ENCODE assay signal across 1 cellular context in the genomic region with DNA sequence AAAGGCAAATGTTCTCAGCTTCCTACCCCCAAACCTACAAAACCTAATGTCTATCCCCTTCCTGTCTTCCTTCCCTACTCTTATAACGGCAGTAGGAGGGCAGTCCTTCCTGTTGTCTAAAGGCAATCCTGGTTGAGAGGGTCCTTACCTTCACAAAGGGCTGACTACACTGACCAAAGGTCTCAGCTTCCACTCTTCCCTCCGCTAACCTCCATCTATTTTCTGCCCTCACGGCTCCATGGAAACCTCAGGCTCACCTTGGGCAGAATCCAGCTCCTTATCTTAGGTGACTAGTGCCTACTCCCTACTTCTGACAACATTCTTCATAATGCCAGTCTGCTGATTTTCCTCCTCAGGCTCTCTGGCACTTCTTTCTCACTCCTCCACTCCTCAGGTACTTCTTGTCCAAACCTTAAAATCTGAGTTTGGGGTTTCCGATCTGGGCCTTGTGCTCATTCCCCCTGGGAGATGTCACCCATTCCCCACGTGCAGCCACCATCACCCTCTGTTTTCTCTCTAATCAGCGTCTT.
TF ChIP-seq lines count a peak whose summit lies in the region.

No MANE protein-coding gene starts in this region.

TF ChIP-seq in K562, 482 proteins besides CTCF, POLR2A, EP300 and RAD21 (continued from another document and continues in another):
- TF ChIP-seq, protein P1, sequence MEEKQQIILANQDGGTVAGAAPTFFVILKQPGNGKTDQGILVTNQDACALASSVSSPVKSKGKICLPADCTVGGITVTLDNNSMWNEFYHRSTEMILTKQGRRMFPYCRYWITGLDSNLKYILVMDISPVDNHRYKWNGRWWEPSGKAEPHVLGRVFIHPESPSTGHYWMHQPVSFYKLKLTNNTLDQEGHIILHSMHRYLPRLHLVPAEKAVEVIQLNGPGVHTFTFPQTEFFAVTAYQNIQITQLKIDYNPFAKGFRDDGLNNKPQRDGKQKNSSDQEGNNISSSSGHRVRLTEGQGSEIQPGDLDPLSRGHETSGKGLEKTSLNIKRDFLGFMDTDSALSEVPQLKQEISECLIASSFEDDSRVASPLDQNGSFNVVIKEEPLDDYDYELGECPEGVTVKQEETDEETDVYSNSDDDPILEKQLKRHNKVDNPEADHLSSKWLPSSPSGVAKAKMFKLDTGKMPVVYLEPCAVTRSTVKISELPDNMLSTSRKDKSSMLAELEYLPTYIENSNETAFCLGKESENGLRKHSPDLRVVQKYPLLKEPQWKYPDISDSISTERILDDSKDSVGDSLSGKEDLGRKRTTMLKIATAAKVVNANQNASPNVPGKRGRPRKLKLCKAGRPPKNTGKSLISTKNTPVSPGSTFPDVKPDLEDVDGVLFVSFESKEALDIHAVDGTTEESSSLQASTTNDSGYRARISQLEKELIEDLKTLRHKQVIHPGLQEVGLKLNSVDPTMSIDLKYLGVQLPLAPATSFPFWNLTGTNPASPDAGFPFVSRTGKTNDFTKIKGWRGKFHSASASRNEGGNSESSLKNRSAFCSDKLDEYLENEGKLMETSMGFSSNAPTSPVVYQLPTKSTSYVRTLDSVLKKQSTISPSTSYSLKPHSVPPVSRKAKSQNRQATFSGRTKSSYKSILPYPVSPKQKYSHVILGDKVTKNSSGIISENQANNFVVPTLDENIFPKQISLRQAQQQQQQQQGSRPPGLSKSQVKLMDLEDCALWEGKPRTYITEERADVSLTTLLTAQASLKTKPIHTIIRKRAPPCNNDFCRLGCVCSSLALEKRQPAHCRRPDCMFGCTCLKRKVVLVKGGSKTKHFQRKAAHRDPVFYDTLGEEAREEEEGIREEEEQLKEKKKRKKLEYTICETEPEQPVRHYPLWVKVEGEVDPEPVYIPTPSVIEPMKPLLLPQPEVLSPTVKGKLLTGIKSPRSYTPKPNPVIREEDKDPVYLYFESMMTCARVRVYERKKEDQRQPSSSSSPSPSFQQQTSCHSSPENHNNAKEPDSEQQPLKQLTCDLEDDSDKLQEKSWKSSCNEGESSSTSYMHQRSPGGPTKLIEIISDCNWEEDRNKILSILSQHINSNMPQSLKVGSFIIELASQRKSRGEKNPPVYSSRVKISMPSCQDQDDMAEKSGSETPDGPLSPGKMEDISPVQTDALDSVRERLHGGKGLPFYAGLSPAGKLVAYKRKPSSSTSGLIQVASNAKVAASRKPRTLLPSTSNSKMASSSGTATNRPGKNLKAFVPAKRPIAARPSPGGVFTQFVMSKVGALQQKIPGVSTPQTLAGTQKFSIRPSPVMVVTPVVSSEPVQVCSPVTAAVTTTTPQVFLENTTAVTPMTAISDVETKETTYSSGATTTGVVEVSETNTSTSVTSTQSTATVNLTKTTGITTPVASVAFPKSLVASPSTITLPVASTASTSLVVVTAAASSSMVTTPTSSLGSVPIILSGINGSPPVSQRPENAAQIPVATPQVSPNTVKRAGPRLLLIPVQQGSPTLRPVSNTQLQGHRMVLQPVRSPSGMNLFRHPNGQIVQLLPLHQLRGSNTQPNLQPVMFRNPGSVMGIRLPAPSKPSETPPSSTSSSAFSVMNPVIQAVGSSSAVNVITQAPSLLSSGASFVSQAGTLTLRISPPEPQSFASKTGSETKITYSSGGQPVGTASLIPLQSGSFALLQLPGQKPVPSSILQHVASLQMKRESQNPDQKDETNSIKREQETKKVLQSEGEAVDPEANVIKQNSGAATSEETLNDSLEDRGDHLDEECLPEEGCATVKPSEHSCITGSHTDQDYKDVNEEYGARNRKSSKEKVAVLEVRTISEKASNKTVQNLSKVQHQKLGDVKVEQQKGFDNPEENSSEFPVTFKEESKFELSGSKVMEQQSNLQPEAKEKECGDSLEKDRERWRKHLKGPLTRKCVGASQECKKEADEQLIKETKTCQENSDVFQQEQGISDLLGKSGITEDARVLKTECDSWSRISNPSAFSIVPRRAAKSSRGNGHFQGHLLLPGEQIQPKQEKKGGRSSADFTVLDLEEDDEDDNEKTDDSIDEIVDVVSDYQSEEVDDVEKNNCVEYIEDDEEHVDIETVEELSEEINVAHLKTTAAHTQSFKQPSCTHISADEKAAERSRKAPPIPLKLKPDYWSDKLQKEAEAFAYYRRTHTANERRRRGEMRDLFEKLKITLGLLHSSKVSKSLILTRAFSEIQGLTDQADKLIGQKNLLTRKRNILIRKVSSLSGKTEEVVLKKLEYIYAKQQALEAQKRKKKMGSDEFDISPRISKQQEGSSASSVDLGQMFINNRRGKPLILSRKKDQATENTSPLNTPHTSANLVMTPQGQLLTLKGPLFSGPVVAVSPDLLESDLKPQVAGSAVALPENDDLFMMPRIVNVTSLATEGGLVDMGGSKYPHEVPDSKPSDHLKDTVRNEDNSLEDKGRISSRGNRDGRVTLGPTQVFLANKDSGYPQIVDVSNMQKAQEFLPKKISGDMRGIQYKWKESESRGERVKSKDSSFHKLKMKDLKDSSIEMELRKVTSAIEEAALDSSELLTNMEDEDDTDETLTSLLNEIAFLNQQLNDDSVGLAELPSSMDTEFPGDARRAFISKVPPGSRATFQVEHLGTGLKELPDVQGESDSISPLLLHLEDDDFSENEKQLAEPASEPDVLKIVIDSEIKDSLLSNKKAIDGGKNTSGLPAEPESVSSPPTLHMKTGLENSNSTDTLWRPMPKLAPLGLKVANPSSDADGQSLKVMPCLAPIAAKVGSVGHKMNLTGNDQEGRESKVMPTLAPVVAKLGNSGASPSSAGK (IDR thresholded peaks at IDR 0.05), result peak; percentile 55; the same call in 1 of the 2 replicates
- TF ChIP-seq HIVEP1 (CRISPR knock-in tag; IDR thresholded peaks at IDR 0.05), result no peak
- peak; percentile 53; the same call in 1 of the 2 replicates for TF ChIP-seq DPF2 (IDR thresholded peaks at IDR 0.05)
- TF ChIP-seq PYGO2 (tag; IDR thresholded peaks at IDR 0.05), result no peak
- TF ChIP-seq ARID1B (IDR thresholded peaks at IDR 0.05), result no peak; the same call in 1 of the 2 replicates
- TF ChIP-seq PML (IDR thresholded peaks at IDR 0.05; ENCODE audit: low read length), result no peak
- no peak for TF ChIP-seq GATA2 (CRISPR knock-in tag; IDR thresholded peaks at IDR 0.05)
- TF ChIP-seq, protein P2, sequence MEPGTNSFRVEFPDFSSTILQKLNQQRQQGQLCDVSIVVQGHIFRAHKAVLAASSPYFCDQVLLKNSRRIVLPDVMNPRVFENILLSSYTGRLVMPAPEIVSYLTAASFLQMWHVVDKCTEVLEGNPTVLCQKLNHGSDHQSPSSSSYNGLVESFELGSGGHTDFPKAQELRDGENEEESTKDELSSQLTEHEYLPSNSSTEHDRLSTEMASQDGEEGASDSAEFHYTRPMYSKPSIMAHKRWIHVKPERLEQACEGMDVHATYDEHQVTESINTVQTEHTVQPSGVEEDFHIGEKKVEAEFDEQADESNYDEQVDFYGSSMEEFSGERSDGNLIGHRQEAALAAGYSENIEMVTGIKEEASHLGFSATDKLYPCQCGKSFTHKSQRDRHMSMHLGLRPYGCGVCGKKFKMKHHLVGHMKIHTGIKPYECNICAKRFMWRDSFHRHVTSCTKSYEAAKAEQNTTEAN (CRISPR knock-in tag; IDR thresholded peaks at IDR 0.05), result no peak
- no peak for TF ChIP-seq STAT5B (CRISPR knock-in tag; IDR thresholded peaks at IDR 0.05)
- TF ChIP-seq KLF16 (IDR thresholded peaks at IDR 0.05), result no peak
- TF ChIP-seq TRIM24 (IDR thresholded peaks at IDR 0.05), result no peak
- TF ChIP-seq SNIP1 (IDR thresholded peaks at IDR 0.05; ENCODE audit: low read depth), result no peak
- TF ChIP-seq ZEB2 (IDR thresholded peaks at IDR 0.05), result no peak
- TF ChIP-seq NFRKB (IDR thresholded peaks at IDR 0.05; ENCODE audit: low read depth), result peak; percentile 76; the same call in 1 of the 2 replicates
- no peak for TF ChIP-seq HLTF (IDR thresholded peaks at IDR 0.05)
- peak; percentile 33; the same call in 1 of the 2 replicates for TF ChIP-seq C11orf30 (IDR thresholded peaks at IDR 0.05; ENCODE audit: low read depth)
- TF ChIP-seq FOXJ3 (CRISPR knock-in tag; IDR thresholded peaks at IDR 0.05), result no peak
- TF ChIP-seq TBP (optimal IDR thresholded peaks at IDR 0.05; ENCODE audit: low read depth, low read length), result no peak
- TF ChIP-seq ETV6 (IDR thresholded peaks at IDR 0.05; ENCODE audit: borderline replicate concordance in 1 of 2, low read depth in 2 of 2, low read length in 1 of 2), result no peak
- TF ChIP-seq ETV6 (CRISPR knock-in tag; IDR thresholded peaks at IDR 0.05; ENCODE audit: borderline replicate concordance), result no peak; the same call in 1 of the 2 replicates
- no peak for TF ChIP-seq TAF9B (IDR thresholded peaks at IDR 0.05; ENCODE audit: partially characterized antibody)
- 0 out of 2 replicates have a peak, but pooled peaks have one; percentile 15 for TF ChIP-seq KHSRP (IDR thresholded peaks at IDR 0.05)
- TF ChIP-seq ZNF311 (CRISPR knock-in tag; IDR thresholded peaks at IDR 0.05), result no peak
- TF ChIP-seq GTF2E2 (tag; IDR thresholded peaks at IDR 0.05), result no peak
- no peak for TF ChIP-seq NR2C2 (CRISPR knock-in tag; IDR thresholded peaks at IDR 0.05)
- TF ChIP-seq NR2C2 (tag; IDR thresholded peaks at IDR 0.05), result no peak
- TF ChIP-seq ZNF217 (CRISPR knock-in tag; IDR thresholded peaks at IDR 0.05), result no peak
- no peak for TF ChIP-seq KAT2B (IDR thresholded peaks at IDR 0.05; ENCODE audit: low read depth, low read length)
- no peak for TF ChIP-seq SRF (CRISPR knock-in tag; IDR thresholded peaks at IDR 0.05)
- TF ChIP-seq, protein P3, sequence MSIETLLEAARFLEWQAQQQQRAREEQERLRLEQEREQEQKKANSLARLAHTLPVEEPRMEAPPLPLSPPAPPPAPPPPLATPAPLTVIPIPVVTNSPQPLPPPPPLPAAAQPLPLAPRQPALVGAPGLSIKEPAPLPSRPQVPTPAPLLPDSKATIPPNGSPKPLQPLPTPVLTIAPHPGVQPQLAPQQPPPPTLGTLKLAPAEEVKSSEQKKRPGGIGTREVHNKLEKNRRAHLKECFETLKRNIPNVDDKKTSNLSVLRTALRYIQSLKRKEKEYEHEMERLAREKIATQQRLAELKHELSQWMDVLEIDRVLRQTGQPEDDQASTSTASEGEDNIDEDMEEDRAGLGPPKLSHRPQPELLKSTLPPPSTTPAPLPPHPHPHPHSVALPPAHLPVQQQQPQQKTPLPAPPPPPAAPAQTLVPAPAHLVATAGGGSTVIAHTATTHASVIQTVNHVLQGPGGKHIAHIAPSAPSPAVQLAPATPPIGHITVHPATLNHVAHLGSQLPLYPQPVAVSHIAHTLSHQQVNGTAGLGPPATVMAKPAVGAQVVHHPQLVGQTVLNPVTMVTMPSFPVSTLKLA (conservative IDR thresholded peaks at IDR 0.05), result no peak
- no peak for TF ChIP-seq PHB (CRISPR knock-in tag; IDR thresholded peaks at IDR 0.05)
- TF ChIP-seq KDM5B (IDR thresholded peaks at IDR 0.05; ENCODE audit: insufficient replicate concordance, low read depth, low read length), result no peak
- no peak for TF ChIP-seq ZNF561 (CRISPR knock-in tag; conservative IDR thresholded peaks at IDR 0.05)
- TF ChIP-seq SP2 (IDR thresholded peaks at IDR 0.05; ENCODE audit: extremely low read depth, low read depth, low read length, poor library complexity, severe bottlenecking), result no peak
- TF ChIP-seq, protein P4, sequence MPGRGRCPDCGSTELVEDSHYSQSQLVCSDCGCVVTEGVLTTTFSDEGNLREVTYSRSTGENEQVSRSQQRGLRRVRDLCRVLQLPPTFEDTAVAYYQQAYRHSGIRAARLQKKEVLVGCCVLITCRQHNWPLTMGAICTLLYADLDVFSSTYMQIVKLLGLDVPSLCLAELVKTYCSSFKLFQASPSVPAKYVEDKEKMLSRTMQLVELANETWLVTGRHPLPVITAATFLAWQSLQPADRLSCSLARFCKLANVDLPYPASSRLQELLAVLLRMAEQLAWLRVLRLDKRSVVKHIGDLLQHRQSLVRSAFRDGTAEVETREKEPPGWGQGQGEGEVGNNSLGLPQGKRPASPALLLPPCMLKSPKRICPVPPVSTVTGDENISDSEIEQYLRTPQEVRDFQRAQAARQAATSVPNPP (IDR thresholded peaks at IDR 0.05; ENCODE audit: borderline replicate concordance, insufficient read depth, insufficient read length), result no peak
- 0 out of 2 replicates have a peak, but pooled peaks have one; percentile 8 for TF ChIP-seq SMARCA5 (IDR thresholded peaks at IDR 0.05)
- TF ChIP-seq MCM7 (IDR thresholded peaks at IDR 0.05), result no peak
- no peak for TF ChIP-seq ZFP30 (CRISPR knock-in tag; IDR thresholded peaks at IDR 0.05; ENCODE audit: borderline replicate concordance)
- TF ChIP-seq CXXC5 (CRISPR knock-in tag; IDR thresholded peaks at IDR 0.05), result no peak
- no peak for TF ChIP-seq TEAD4 (IDR thresholded peaks at IDR 0.05; ENCODE audit: low read length)
- no peak for TF ChIP-seq TEAD4 (CRISPR knock-in tag; IDR thresholded peaks at IDR 0.05; ENCODE audit: borderline replicate concordance)
- TF ChIP-seq, protein P5, sequence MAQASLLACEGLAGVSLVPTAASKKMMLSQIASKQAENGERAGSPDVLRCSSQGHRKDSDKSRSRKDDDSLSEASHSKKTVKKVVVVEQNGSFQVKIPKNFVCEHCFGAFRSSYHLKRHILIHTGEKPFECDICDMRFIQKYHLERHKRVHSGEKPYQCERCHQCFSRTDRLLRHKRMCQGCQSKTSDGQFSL (CRISPR knock-in tag; IDR thresholded peaks at IDR 0.05), result no peak
- TF ChIP-seq, protein P5 (tag; IDR thresholded peaks at IDR 0.05), result no peak
- TF ChIP-seq, protein P6, sequence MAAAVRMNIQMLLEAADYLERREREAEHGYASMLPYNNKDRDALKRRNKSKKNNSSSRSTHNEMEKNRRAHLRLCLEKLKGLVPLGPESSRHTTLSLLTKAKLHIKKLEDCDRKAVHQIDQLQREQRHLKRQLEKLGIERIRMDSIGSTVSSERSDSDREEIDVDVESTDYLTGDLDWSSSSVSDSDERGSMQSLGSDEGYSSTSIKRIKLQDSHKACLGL (CRISPR knock-in tag; IDR thresholded peaks at IDR 0.05; ENCODE audit: borderline replicate concordance, poor library complexity, severe bottlenecking), result no peak
- TF ChIP-seq, protein P7, sequence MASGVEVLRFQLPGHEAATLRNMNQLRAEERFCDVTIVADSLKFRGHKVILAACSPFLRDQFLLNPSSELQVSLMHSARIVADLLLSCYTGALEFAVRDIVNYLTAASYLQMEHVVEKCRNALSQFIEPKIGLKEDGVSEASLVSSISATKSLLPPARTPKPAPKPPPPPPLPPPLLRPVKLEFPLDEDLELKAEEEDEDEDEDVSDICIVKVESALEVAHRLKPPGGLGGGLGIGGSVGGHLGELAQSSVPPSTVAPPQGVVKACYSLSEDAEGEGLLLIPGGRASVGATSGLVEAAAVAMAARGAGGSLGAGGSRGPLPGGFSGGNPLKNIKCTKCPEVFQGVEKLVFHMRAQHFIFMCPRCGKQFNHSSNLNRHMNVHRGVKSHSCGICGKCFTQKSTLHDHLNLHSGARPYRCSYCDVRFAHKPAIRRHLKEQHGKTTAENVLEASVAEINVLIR (CRISPR knock-in tag; IDR thresholded peaks at IDR 0.05), result no peak
- peak in 1 of 2 experiments; percentile 52; a peak in 1 of 4 replicates for TF ChIP-seq ARNT (IDR thresholded peaks at IDR 0.05)
- no peak for TF ChIP-seq ZNF431 (CRISPR knock-in tag; IDR thresholded peaks at IDR 0.05)
- TF ChIP-seq, protein P8, sequence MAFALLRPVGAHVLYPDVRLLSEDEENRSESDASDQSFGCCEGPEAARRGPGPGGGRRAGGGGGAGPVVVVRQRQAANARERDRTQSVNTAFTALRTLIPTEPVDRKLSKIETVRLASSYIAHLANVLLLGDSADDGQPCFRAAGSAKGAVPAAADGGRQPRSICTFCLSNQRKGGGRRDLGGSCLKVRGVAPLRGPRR (CRISPR knock-in tag; IDR thresholded peaks at IDR 0.05), result no peak
